In the genomic region with DNA sequence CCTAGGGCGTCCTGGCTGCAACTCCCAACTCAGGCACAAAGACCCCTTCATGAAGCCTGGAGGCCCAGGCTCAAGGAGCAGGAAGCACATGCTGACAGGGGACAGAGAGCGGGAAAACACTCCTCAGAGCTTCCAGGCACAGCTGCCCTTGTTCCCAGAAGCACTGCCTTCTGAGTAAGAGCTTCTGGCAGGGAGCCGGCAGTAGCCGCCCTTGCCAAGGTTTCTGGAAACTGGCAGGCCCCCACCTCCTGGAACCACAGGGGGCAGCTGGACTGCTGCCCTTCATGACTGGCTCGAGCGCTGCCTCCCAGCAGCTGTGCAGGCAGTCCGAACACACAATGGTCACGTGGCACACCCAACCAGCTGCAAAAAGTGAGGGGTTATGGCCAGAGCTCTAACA, we compare ENCODE assay signal across 10 cellular contexts. TPM values are rescaled to one million over a fixed set of nuclear protein-coding genes. Genes with fewer than 3 reads are reported as not detected.
DNase-seq lines count a peak whose midpoint lies in the region; ATAC-seq and TF ChIP-seq lines count a peak whose summit lies in the region.
"Had no signal": no experiment of that assay in that cellular context is flagged by ENCODE, and none has a peak within 500 bp of the region (broad histone marks: within the 10 kb centered on the region; RNA-seq: fewer than 3 reads in every experiment).

No MANE protein-coding gene starts in this region.

- H2AFZ ChIP-seq in Karpas-422 (ENCODE audit: low read length), result no peak overlapping the region

- no peak for TF ChIP-seq CTCF in AG04449 (IDR thresholded peaks at IDR 0.05; ENCODE audit: insufficient read depth, low read length, missing control alignments)

- WGBS in esophagus, 2 donors, result 17 to 24% methylated on average over 8 of the region's 8 CpGs

- DNase-seq in AG04449 (ENCODE audit: low read depth, low spot score) (peak; percentile 47), NCI-H2196 treated with DMSO at 0.1 percent for 48 hours (lab: John Stamatoyannopoulos, UW; ENCODE audit: unreplicated experiment) (peak; percentile 92), Karpas-422 (no peak)
- DNase-seq in activated T-helper 2 cell treated with anti-CD3 and anti-CD28 coated beads, Interferon-gamma antibody, Interleukin-2, Interleukin-4, amounts not matched to agents 10 μg/mL and 5 μg/mL and 100 μg/mL, durations not matched to agents 14 hours and 24 hours and 36 hours (ENCODE audit: low spot score), result no peak
- DNase-seq: DND-41, NCI-H524 treated with DMSO at 0.1 percent for 48 hours had no signal

- no peaks in the 10 kb centered on the region for H3K9me3 ChIP-seq in esophagus (ENCODE audit: control insufficient read depth in 2 of 2, insufficient read depth in 1 of 2, low read depth in 1 of 2, low read length in 1 of 2)
- no peaks in the 10 kb centered on the region for H3K9me3 ChIP-seq in muscle layer of colon (ENCODE audit: low read length)
- no peaks in the 10 kb centered on the region for H3K9me3 ChIP-seq in Karpas-422 (ENCODE audit: low read length)

- H3K36me3 ChIP-seq in esophagus (ENCODE audit: control insufficient read depth in 2 of 2, insufficient read depth in 2 of 2, low read length in 1 of 2), result peaks cover 11 to 65% of the 10 kb centered on the region in 2 donors
- H3K36me3 ChIP-seq in muscle layer of colon (ENCODE audit: insufficient read depth, low read length), result peaks cover 69% of the 10 kb centered on the region
- peaks cover 42% of the 10 kb centered on the region for H3K36me3 ChIP-seq in Karpas-422 (ENCODE audit: insufficient read depth, low read length)

- no peak overlapping the region for H3K4me3 Mint-ChIP-seq in activated T-helper 2 cell treated with anti-CD3 and anti-CD28 coated beads, Interferon-gamma antibody, Interleukin-2, Interleukin-4, amounts not matched to agents 10 μg/mL and 5 μg/mL and 100 μg/mL, durations not matched to agents 14 hours and 24 hours and 36 hours (ENCODE audit: low read depth)

- no peak for ATAC-seq in HG02763 (IDR thresholded peaks at IDR 0.05; ENCODE audit: unreplicated experiment)
- ATAC-seq in GM19395 (IDR thresholded peaks at IDR 0.05; ENCODE audit: unreplicated experiment), result no peak

- peaks cover 71% of the 10 kb centered on the region for H3K36me3 Mint-ChIP-seq in activated T-helper 2 cell treated with anti-CD3 and anti-CD28 coated beads, Interferon-gamma antibody, Interleukin-2, Interleukin-4, amounts not matched to agents 10 μg/mL and 5 μg/mL and 100 μg/mL, durations not matched to agents 14 hours and 24 hours and 36 hours (ENCODE audit: low read depth)

- H3K27ac Mint-ChIP-seq in activated T-helper 2 cell treated with anti-CD3 and anti-CD28 coated beads, Interferon-gamma antibody, Interleukin-2, Interleukin-4, amounts not matched to agents 10 μg/mL and 5 μg/mL and 100 μg/mL, durations not matched to agents 14 hours and 24 hours and 36 hours, result no peak overlapping the region

- no peak overlapping the region for H3K9ac ChIP-seq in muscle layer of colon (ENCODE audit: low read length)
- H3K9ac ChIP-seq in Karpas-422 (ENCODE audit: low read length), result no peak overlapping the region

- H3K9me3 Mint-ChIP-seq in activated T-helper 2 cell treated with anti-CD3 and anti-CD28 coated beads, Interferon-gamma antibody, Interleukin-2, Interleukin-4, amounts not matched to agents 10 μg/mL and 5 μg/mL and 100 μg/mL, durations not matched to agents 14 hours and 24 hours and 36 hours, result no peaks in the 10 kb centered on the region

- H3K27me3 Mint-ChIP-seq in activated T-helper 2 cell treated with anti-CD3 and anti-CD28 coated beads, Interferon-gamma antibody, Interleukin-2, Interleukin-4, amounts not matched to agents 10 μg/mL and 5 μg/mL and 100 μg/mL, durations not matched to agents 14 hours and 24 hours and 36 hours (ENCODE audit: low read depth), result no peaks in the 10 kb centered on the region

- peaks cover 1% of the 10 kb centered on the region for H3K4me1 Mint-ChIP-seq in activated T-helper 2 cell treated with anti-CD3 and anti-CD28 coated beads, Interferon-gamma antibody, Interleukin-2, Interleukin-4, amounts not matched to agents 10 μg/mL and 5 μg/mL and 100 μg/mL, durations not matched to agents 14 hours and 24 hours and 36 hours (ENCODE audit: low read depth)

- intact Hi-C loops in activated T-helper 2 cell treated with anti-CD3 and anti-CD28 coated beads, Interferon-gamma antibody, Interleukin-2, Interleukin-4, amounts not matched to agents 10 μg/mL and 5 μg/mL and 100 μg/mL, durations not matched to agents 14 hours and 24 hours and 36 hours (cut with micrococcal nuclease), result loop anchor here (2.0 kb wide), 1 partner anchor 289 kb away; no protein-coding TSS in a partner anchor

- H3K27ac ChIP-seq in esophagus (ENCODE audit: low read depth in 2 of 2, low read length in 1 of 2) (peak overlapping the region; percentile 64 to 77), muscle layer of colon (ENCODE audit: low read depth, low read length) (peak overlapping the region; percentile 88), Karpas-422 (ENCODE audit: low read length) (no peak overlapping the region)

- H3K4me1 ChIP-seq in esophagus (ENCODE audit: control insufficient read depth in 2 of 2, insufficient read depth in 2 of 2, low read length in 1 of 2) (peaks cover 7 to 24% of the 10 kb centered on the region in 2 donors), muscle layer of colon (ENCODE audit: insufficient read depth, low read length) (peaks cover 54% of the 10 kb centered on the region), Karpas-422 (ENCODE audit: low read length) (no peaks in the 10 kb centered on the region)

- H3K4me3 ChIP-seq in AG04449 (ENCODE audit: low read depth, low read length) (no peak overlapping the region), esophagus (ENCODE audit: low read depth in 1 of 2, low read length in 2 of 2) (no peak overlapping the region), muscle layer of colon (ENCODE audit: low read depth in 1 of 2, low read length in 2 of 2) (no peak overlapping the region), Karpas-422 (ENCODE audit: low read length) (no peak overlapping the region)

- peaks cover 90% of the 10 kb centered on the region for H3K79me2 ChIP-seq in Karpas-422 (ENCODE audit: low read length)

- CTCF ChIA-PET in AG04449 (lab: Yijun Ruan, JAX), result interaction anchor here (0.6 to 10.0 kb wide), 2 partner anchors 14 to 88 kb away, joined by 3 to 107 read pairs; no protein-coding TSS in a partner anchor

- no peaks in the 10 kb centered on the region for H3K9me2 ChIP-seq in Karpas-422 (replicated peaks; ENCODE audit: insufficient read depth, low read length)

- peaks cover 76% of the 10 kb centered on the region for H4K20me1 ChIP-seq in Karpas-422 (ENCODE audit: insufficient read depth, low read depth, low read length)

- POLR2A ChIA-PET in AG04449 (lab: Yijun Ruan, JAX), result no interaction called here

- H3K27me3 ChIP-seq in esophagus (ENCODE audit: control insufficient read depth in 1 of 2, insufficient read depth in 2 of 2, low read length in 2 of 2) (no peaks in the 10 kb centered on the region), muscle layer of colon (ENCODE audit: control insufficient read depth in 1 of 2, insufficient read depth in 2 of 2, low read length in 2 of 2) (no peaks in the 10 kb centered on the region), Karpas-422 (ENCODE audit: low read length) (no peaks in the 10 kb centered on the region)

- no peak overlapping the region for H3K4me2 ChIP-seq in Karpas-422 (ENCODE audit: low read depth, low read length, poor library complexity, severe bottlenecking)

RNA-seq across cellular contexts. Expression of gene EPHX3, which starts 33.6 kb away (rescaled TPM):
- polyA plus RNA-seq in esophagus, result 10 to 100 TPM; 30.4 to 69.8 TPM
- 0.11 and 1.6 TPM in 2 replicates for total RNA-seq in Karpas-422 (2014; rRNA removed; shearing (Covaris generic); ENCODE audit: low replicate concordance)
- total RNA-seq in activated T-helper 2 cell treated with anti-CD3 and anti-CD28 coated beads, Interferon-gamma antibody, Interleukin-2, Interleukin-4, amounts not matched to agents 10 μg/mL and 5 μg/mL and 100 μg/mL, durations not matched to agents 14 hours and 24 hours and 36 hours, result 0.16 TPM in 1 of 2 replicates, not detected in the other

Comparison
In these comparisons a context has a peak if more than half of its experiments do, and no peak if none do; other contexts are left out.
1. DNase-seq: peak in AG04449 (single experiment) and NCI-H2196 treated with DMSO at 0.1 percent for 48 hours (single experiment); none in Karpas-422 (single experiment) and activated T-helper 2 cell treated with anti-CD3 and anti-CD28 coated beads, Interferon-gamma antibody, Interleukin-2, Interleukin-4, amounts not matched to agents 10 μg/mL and 5 μg/mL and 100 μg/mL, durations not matched to agents 14 hours and 24 hours and 36 hours (single experiment).